Comparison of ENCODE assay signal across 8 cellular contexts in genomic region chr5:139648205-139649081, GRCh38. TPM values are rescaled to one million over a fixed set of nuclear protein-coding genes. Genes with fewer than 3 reads are reported as not detected.
DNase-seq lines count a peak whose midpoint lies in the region; ATAC-seq and TF ChIP-seq lines count a peak whose summit lies in the region.

TSS of gene CXXC5 (plus strand) at chr5:139648349. CDS start at chr5:139680524, 32,175 bp downstream.

- peak within 1 kb of the TSS; percentile 50 for H3K27ac Mint-ChIP-seq in mesothelial cell of epicardium

- TF ChIP-seq CTCF in epithelial cell of proximal tubule (conservative IDR thresholded peaks at IDR 0.05; ENCODE audit: low read depth, low read length) (no peak), mesothelial cell of epicardium (IDR thresholded peaks at IDR 0.05; ENCODE audit: unreplicated experiment) (no peak)

- peak within 1 kb of the TSS; percentile 95 for H3K4me3 Mint-ChIP-seq in mesothelial cell of epicardium

- DNase-seq in NCI-H187 (lab: John Stamatoyannopoulos, UW), result peak; percentile 70 to 74
- no peak for DNase-seq in NCI-H187 treated with DMSO at 0.1 percent for 48 hours (lab: John Stamatoyannopoulos, UW)
- peak; percentile 59 for DNase-seq in NCI-H510A (lab: John Stamatoyannopoulos, UW)
- DNase-seq in activated CD8-positive, alpha-beta memory T cell treated with anti-CD3 and anti-CD28 coated beads for 24 hours, result peak; percentile 81
- DNase-seq in epithelial cell of proximal tubule (ENCODE audit: low read depth), result no peak
- peak; percentile 68 to 79 for DNase-seq in mesothelial cell of epicardium (ENCODE audit: low spot score in 2 of 2, unreplicated experiment in 2 of 2)
- DNase-seq in stromal cell of bone marrow (ENCODE audit: low read depth), result peak; percentile 81

- peak; percentile 38 for ATAC-seq in HG02885 (IDR thresholded peaks at IDR 0.05; ENCODE audit: poor library complexity, unreplicated experiment)

- H3K36me3 Mint-ChIP-seq in mesothelial cell of epicardium, result no peaks in the 10 kb centered on the region

- peaks cover 25% of the 10 kb centered on the region for H3K27me3 Mint-ChIP-seq in mesothelial cell of epicardium (ENCODE audit: low read depth)

- H3K9me3 Mint-ChIP-seq in mesothelial cell of epicardium, result no peaks in the 10 kb centered on the region

- H3K4me3 ChIP-seq in epithelial cell of proximal tubule (ENCODE audit: low read depth, low read length), result peak within 1 kb of the TSS; percentile 92

- H3K4me1 Mint-ChIP-seq in mesothelial cell of epicardium, result peaks cover 59% of the 10 kb centered on the region

RNA-seq across cellular contexts. Expression of gene CXXC5, which starts in this region (rescaled TPM):
- total RNA-seq in epithelial cell of proximal tubule (45.0 and 56.4 TPM in 2 replicates), mesothelial cell of epicardium (35.7 to 38.3 TPM (median 37.4 TPM) in 3 replicates)

Comparison
In these comparisons a context has a peak if more than half of its experiments do, and no peak if none do; other contexts are left out.
1. DNase-seq: peak in NCI-H187 (2 of 2), NCI-H510A (single experiment), activated CD8-positive, alpha-beta memory T cell treated with anti-CD3 and anti-CD28 coated beads for 24 hours (single experiment), mesothelial cell of epicardium (2 of 2) and stromal cell of bone marrow (single experiment); none in NCI-H187 treated with DMSO at 0.1 percent for 48 hours (single experiment) and epithelial cell of proximal tubule (single experiment).